8 cellular contexts compared by ENCODE assay signal in the genomic region with DNA sequence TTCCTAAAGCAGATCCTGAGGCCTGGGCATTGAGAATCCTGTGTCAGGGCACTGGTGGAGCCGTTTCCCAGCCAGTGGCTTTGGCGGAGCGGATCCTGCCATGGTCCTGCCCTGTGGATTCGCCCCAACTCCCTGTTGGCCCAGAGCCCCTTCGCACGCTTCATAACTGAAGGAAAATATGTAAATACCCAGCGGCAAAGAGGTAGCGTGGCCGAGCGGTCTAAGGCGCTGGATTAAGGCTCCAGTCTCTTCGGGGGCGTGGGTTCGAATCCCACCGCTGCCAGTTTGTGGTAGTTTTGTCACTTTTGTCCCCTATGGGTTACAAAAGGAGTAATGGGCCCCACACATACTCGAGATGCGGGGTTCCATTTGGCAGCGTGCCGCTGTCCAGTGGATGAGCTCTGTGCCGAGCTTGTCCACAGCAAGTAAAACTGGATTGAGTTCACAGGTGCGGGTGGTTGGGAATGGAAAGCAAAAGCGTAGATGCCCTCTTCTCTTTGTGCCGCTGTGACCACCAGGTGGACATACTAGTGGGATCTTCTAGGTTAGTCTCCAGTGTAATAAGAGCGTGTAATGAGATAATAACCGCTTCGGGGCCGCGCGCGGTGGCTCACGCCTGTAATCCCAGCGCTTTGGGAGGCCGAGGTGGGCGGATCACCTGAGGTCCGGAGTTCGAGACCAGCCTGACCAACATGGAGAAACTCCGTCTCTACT. TPM values are rescaled to one million over a fixed set of nuclear protein-coding genes. Genes with fewer than 3 reads are reported as not detected.
DNase-seq lines count a peak whose midpoint lies in the region; ATAC-seq and TF ChIP-seq lines count a peak whose summit lies in the region.

No MANE protein-coding gene starts in this region.

- no peaks in the 10 kb centered on the region for H3K27me3 Mint-ChIP-seq in activated T-cell treated with anti-CD3 and anti-CD28 coated beads, Interleukin-2, amount 50 U/mL, for 72 hours (ENCODE audit: low read depth)
- H3K27me3 Mint-ChIP-seq in progenitor cell of endocrine pancreas, result peaks cover 14% of the 10 kb centered on the region

- peaks cover 4% of the 10 kb centered on the region; the same call in 1 of the 2 replicates for H3K9me3 ChIP-seq in HUES48 (ENCODE audit: control insufficient read depth, insufficient read depth, low read length)

- ATAC-seq in activated T-cell treated with anti-CD3 and anti-CD28 coated beads, Interleukin-2, amount 50 U/mL, for 72 hours (replicated peaks in 1 of 2), result no peak
- ATAC-seq in Right ventricle myocardium superior (ENCODE audit: poor library complexity), result peak; percentile 25
- ATAC-seq in HG02870 (IDR thresholded peaks at IDR 0.05; ENCODE audit: unreplicated experiment), result no peak

- H3K4me3 ChIP-seq in AG04449 (ENCODE audit: low read depth, low read length) (peak overlapping the region; percentile 57), HUES48 (ENCODE audit: low read depth, low read length) (peak overlapping the region; percentile 87)

- H3K36me3 Mint-ChIP-seq in activated T-cell treated with anti-CD3 and anti-CD28 coated beads, Interleukin-2, amount 50 U/mL, for 72 hours (ENCODE audit: insufficient read depth in 2 of 2), result peaks cover 2 to 10% of the 10 kb centered on the region in 2 donors
- H3K36me3 Mint-ChIP-seq in progenitor cell of endocrine pancreas (ENCODE audit: insufficient read depth), result peaks cover 1% of the 10 kb centered on the region

- H3K27ac ChIP-seq in HUES48 (ENCODE audit: low read depth, low read length), result no peak overlapping the region

- DNase-seq in AG04449 (ENCODE audit: low read depth, low spot score), result no peak
- DNase-seq in activated T-cell treated with anti-CD3 and anti-CD28 coated beads, Interleukin-2, amount 50 U/mL, for 72 hours, result peak; percentile 68 to 69
- peak; percentile 84 for DNase-seq in Right ventricle myocardium superior
- peak; percentile 53 for DNase-seq in progenitor cell of endocrine pancreas (ENCODE audit: low spot score, unreplicated experiment)
- no peak for DNase-seq in NCI-H345 treated with DMSO at 0.1 percent for 48 hours (lab: John Stamatoyannopoulos, UW; ENCODE audit: unreplicated experiment)
- DNase-seq in DMS53 treated with DMSO at 0.1 percent for 48 hours (lab: John Stamatoyannopoulos, UW; ENCODE audit: unreplicated experiment), result no peak

- POLR2A ChIA-PET in AG04449 (lab: Yijun Ruan, JAX), result interaction anchor here (1.7 to 3.5 kb wide), 3 partner anchors 20 to 74 kb away, joined by 6 to 17 read pairs (median 6); a partner anchor contains a TSS

- peak overlapping the region; percentile 98 to 100 for H3K4me3 Mint-ChIP-seq in activated T-cell treated with anti-CD3 and anti-CD28 coated beads, Interleukin-2, amount 50 U/mL, for 72 hours
- peak overlapping the region; percentile 87 for H3K4me3 Mint-ChIP-seq in progenitor cell of endocrine pancreas (ENCODE audit: low read depth)

- H3K27me3 ChIP-seq in HUES48 (ENCODE audit: control insufficient read depth, insufficient read depth, low read length), result peaks cover 26% of the 10 kb centered on the region

- intact Hi-C loops in Right ventricle myocardium superior (cut with DNase I), result loop anchor here (2.0 to 5.0 kb wide), 2 partner anchors 35 to 75 kb away; a partner anchor contains a TSS

- TF ChIP-seq CTCF in AG04449 (IDR thresholded peaks at IDR 0.05; ENCODE audit: insufficient read depth, low read length, missing control alignments), result peak; percentile 30
- peak; percentile 39 for TF ChIP-seq CTCF in progenitor cell of endocrine pancreas (IDR thresholded peaks at IDR 0.05; ENCODE audit: unreplicated experiment)

- no peaks in the 10 kb centered on the region for H3K36me3 ChIP-seq in HUES48 (ENCODE audit: control insufficient read depth, insufficient read depth, low read length)

- H3K9me3 Mint-ChIP-seq in activated T-cell treated with anti-CD3 and anti-CD28 coated beads, Interleukin-2, amount 50 U/mL, for 72 hours, result no peaks in the 10 kb centered on the region
- peaks cover 3% of the 10 kb centered on the region for H3K9me3 Mint-ChIP-seq in progenitor cell of endocrine pancreas (ENCODE audit: low read depth)

- peak overlapping the region; percentile 100 for H3K27ac Mint-ChIP-seq in activated T-cell treated with anti-CD3 and anti-CD28 coated beads, Interleukin-2, amount 50 U/mL, for 72 hours
- H3K27ac Mint-ChIP-seq in progenitor cell of endocrine pancreas, result peak overlapping the region; percentile 99

- CTCF ChIA-PET in AG04449 (lab: Yijun Ruan, JAX), result interaction anchor here (1.5 to 3.8 kb wide), 3 partner anchors 19 to 35 kb away, joined by 5 to 29 read pairs (median 7); a partner anchor contains a TSS

- H3K4me1 Mint-ChIP-seq in activated T-cell treated with anti-CD3 and anti-CD28 coated beads, Interleukin-2, amount 50 U/mL, for 72 hours (ENCODE audit: low read depth), result peaks cover 53% of the 10 kb centered on the region
- H3K4me1 Mint-ChIP-seq in progenitor cell of endocrine pancreas (ENCODE audit: low read depth), result peaks cover 9% of the 10 kb centered on the region

- peak overlapping the region; percentile 35 for H3K9ac ChIP-seq in HUES48 (ENCODE audit: low read depth, low read length)

- no peaks in the 10 kb centered on the region for H3K4me1 ChIP-seq in HUES48 (ENCODE audit: control insufficient read depth, insufficient read depth, low read length)

RNA-seq across cellular contexts. Expression of a gene that starts 17.3 kb away (rescaled TPM):
- 1 to 10 TPM; 2.4 to 2.9 TPM for total RNA-seq in activated T-cell treated with anti-CD3 and anti-CD28 coated beads, Interleukin-2, amount 50 U/mL, for 72 hours
- total RNA-seq in Right ventricle myocardium superior (10.8 TPM), progenitor cell of endocrine pancreas (not detected in 2 replicates)

RNA-seq across cellular contexts. Expression of a gene that starts 35.4 kb away (rescaled TPM):
- total RNA-seq in activated T-cell treated with anti-CD3 and anti-CD28 coated beads, Interleukin-2, amount 50 U/mL, for 72 hours, result 10 to 100 TPM; 42.1 to 52.1 TPM
- 20.7 TPM for total RNA-seq in Right ventricle myocardium superior
- 37.4 and 37.6 TPM in 2 replicates for total RNA-seq in progenitor cell of endocrine pancreas

RNA-seq across cellular contexts. Expression of a gene that starts 40.3 kb away (rescaled TPM):
- total RNA-seq in activated T-cell treated with anti-CD3 and anti-CD28 coated beads, Interleukin-2, amount 50 U/mL, for 72 hours, result not detected
- total RNA-seq in Right ventricle myocardium superior (not detected), progenitor cell of endocrine pancreas (not detected in 2 replicates)

RNA-seq across cellular contexts. Expression of a gene that starts 56.0 kb away (rescaled TPM):
- total RNA-seq in activated T-cell treated with anti-CD3 and anti-CD28 coated beads, Interleukin-2, amount 50 U/mL, for 72 hours, result 1,000 to 10,000 TPM; 3,606 to 3,662 TPM
- total RNA-seq in Right ventricle myocardium superior (577 TPM), progenitor cell of endocrine pancreas (1,813 and 1,855 TPM in 2 replicates)

RNA-seq across cellular contexts. Expression of a gene that starts 56.7 kb away (rescaled TPM):
- total RNA-seq in activated T-cell treated with anti-CD3 and anti-CD28 coated beads, Interleukin-2, amount 50 U/mL, for 72 hours, result not detected
- not detected for total RNA-seq in Right ventricle myocardium superior
- total RNA-seq in progenitor cell of endocrine pancreas, result not detected in 2 replicates

Comparison
In these comparisons a context has a peak if more than half of its experiments do, and no peak if none do; other contexts are left out.
1. DNase-seq: peak in activated T-cell treated with anti-CD3 and anti-CD28 coated beads, Interleukin-2, amount 50 U/mL, for 72 hours (2 of 2), Right ventricle myocardium superior (single experiment) and progenitor cell of endocrine pancreas (single experiment); none in AG04449 (single experiment), NCI-H345 treated with DMSO at 0.1 percent for 48 hours (single experiment) and DMS53 treated with DMSO at 0.1 percent for 48 hours (single experiment).